ENCODE assay signal across 12 cellular contexts in the genomic region with DNA sequence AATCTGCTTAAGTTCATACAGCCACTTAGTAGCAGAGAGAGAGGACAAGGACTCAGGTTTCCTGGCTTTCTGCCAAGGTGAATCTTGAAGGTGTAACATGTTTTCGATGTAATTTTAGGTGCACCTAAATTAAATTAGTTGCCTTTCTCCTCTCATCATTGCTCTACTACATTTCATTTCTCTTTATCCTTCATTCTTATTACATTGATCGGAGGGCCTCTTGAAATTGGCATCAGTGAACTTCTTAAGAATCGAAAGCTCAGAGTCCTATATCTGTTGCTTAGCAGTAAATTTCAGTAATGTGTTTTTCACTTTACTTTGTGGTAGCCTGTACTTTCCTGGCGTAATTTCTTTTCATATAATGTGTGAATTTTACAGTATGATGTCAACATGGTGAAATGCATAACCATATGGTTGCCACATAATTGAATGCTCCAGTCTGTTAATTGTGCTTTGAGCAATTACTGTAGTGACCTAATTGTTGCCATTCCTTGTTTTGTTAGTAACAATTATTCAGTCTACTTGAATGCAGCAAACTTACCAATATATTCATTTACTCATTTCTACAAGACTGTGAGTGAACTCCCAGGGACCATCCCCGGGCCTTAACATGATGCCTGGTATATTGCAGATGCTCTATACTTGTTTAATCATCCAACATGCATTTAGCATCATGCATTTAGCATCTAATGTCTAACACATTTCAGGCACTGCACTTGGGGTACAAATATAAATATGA.
A peak's percentile ranks its signal among the peaks of the same experiment; 100 is the strongest.
DNase-seq lines count a peak whose midpoint lies in the region; ATAC-seq and TF ChIP-seq lines count a peak whose summit lies in the region.
"Had no signal": no experiment of that assay in that cellular context is flagged by ENCODE, and none has a peak within 500 bp of the region (broad histone marks: within the 10 kb centered on the region; RNA-seq: fewer than 3 reads in every experiment).

No MANE protein-coding gene starts in this region.

- no peaks in the 10 kb centered on the region for H3K36me3 ChIP-seq in uterus
- H3K36me3 ChIP-seq: heart right ventricle had no signal

- CTCF ChIA-PET in T-cell (lab: Charles Lee), result interaction anchor here in 1 of 2 donors (1.9 kb wide), 1 partner anchor 138 kb away, joined by 14 read pairs; a partner anchor contains a TSS

- H3K4me1 Mint-ChIP-seq in T-cell, result peaks cover 85 to 88% (median 87%) of the 10 kb centered on the region in 3 donors

- POLR2A ChIA-PET in T-cell (lab: Charles Lee), result interaction anchor here (0.6 to 1.5 kb wide), 4 partner anchors 15 to 193 kb away, joined by 3 read pairs; no protein-coding TSS in a partner anchor

- H3K4me3 ChIP-seq in uterus, result no peak overlapping the region
- H3K4me3 ChIP-seq: heart right ventricle had no signal

- peak; percentile 18 to 58 (median 22) for ATAC-seq in T-cell (replicated peaks in 1 of 4)

- DNase-seq in stimulated activated CD4-positive, alpha-beta T cell treated with anti-CD3 and anti-CD28 coated beads, Interleukin-1b, Interleukin-23, amount 100 ng/mL, for 48 hours, result peak; percentile 66
- DNase-seq in stimulated activated CD4-positive, alpha-beta T cell treated with anti-CD3 and anti-CD28 coated beads, Interleukin-2, amount 100 ng/mL, for 48 hours, result no peak
- DNase-seq in T-cell (peak in 17 of 34 experiments; percentile 5 to 46 (median 33)), cerebellum (ENCODE audit: low spot score) (peak; percentile 61), NCI-H2196 (lab: John Stamatoyannopoulos, UW; ENCODE audit: unreplicated experiment) (no peak), kidney tubule cell (ENCODE audit: low spot score) (no peak), NCI-H2107 treated with DMSO at 0.1 percent for 48 hours (lab: John Stamatoyannopoulos, UW; ENCODE audit: unreplicated experiment) (no peak), uterus (no peak)
- DNase-seq: heart right ventricle, KBM-7, NCI-H524 treated with DMSO at 0.1 percent for 48 hours, SIG-M5 had no signal

- no peak for TF ChIP-seq POLR2A in uterus (IDR thresholded peaks at IDR 0.05)

- H3K36me3 Mint-ChIP-seq in T-cell, result peaks cover 5% of the 10 kb centered on the region

- intact Hi-C loops in uterus (cut with DNase I; ENCODE audit: low total_unique reads), result no loop called here

- H3K9me3 Mint-ChIP-seq in T-cell, result no peaks in the 10 kb centered on the region

- no peaks in the 10 kb centered on the region for H3K27me3 Mint-ChIP-seq in T-cell

- no peak for TF ChIP-seq CTCF in uterus (IDR thresholded peaks at IDR 0.05)

- H3K27ac Mint-ChIP-seq in T-cell, result peak overlapping the region; percentile 91 to 98

- H3K9me3 ChIP-seq in uterus, result no peaks in the 10 kb centered on the region
- H3K9me3 ChIP-seq: heart right ventricle had no signal

- H3K4me1 ChIP-seq in uterus, result no peaks in the 10 kb centered on the region

- peak overlapping the region; percentile 40 to 73 (median 54) for H3K4me3 Mint-ChIP-seq in T-cell

- no peak overlapping the region for H3K27ac ChIP-seq in uterus

- no peaks in the 10 kb centered on the region for H3K27me3 ChIP-seq in uterus
- H3K27me3 ChIP-seq: heart right ventricle had no signal

Comparison
In these comparisons a context has a peak if more than half of its experiments do, and no peak if none do; other contexts are left out.
1. DNase-seq: peak in stimulated activated CD4-positive, alpha-beta T cell treated with anti-CD3 and anti-CD28 coated beads, Interleukin-1b, Interleukin-23, amount 100 ng/mL, for 48 hours (single experiment) and cerebellum (single experiment); none in stimulated activated CD4-positive, alpha-beta T cell treated with anti-CD3 and anti-CD28 coated beads, Interleukin-2, amount 100 ng/mL, for 48 hours (0 of 2), NCI-H2196 (single experiment), kidney tubule cell (single experiment), NCI-H2107 treated with DMSO at 0.1 percent for 48 hours (single experiment) and uterus (0 of 2).